In genomic region chr22:20226760-20227350, GRCh38 we compare ENCODE assay signal across 1 cellular context.
TF ChIP-seq lines count a peak whose summit lies in the region.

No MANE protein-coding gene starts in this region.

TF ChIP-seq in K562, 482 proteins besides CTCF, POLR2A, EP300 and RAD21 (continued from another document and continues in another):
- TF ChIP-seq FOSL1 (tag; conservative IDR thresholded peaks at IDR 0.05) (no peak), ZNF184 (CRISPR knock-in tag; IDR thresholded peaks at IDR 0.05) (no peak), ZNF174 (CRISPR knock-in tag; IDR thresholded peaks at IDR 0.05) (no peak), MAFF (IDR thresholded peaks at IDR 0.05; ENCODE audit: low read length) (no peak), RBM14 (IDR thresholded peaks at IDR 0.05; ENCODE audit: borderline replicate concordance, insufficient read depth, low read depth, low read length) (no peak), SIN3A (IDR thresholded peaks at IDR 0.05; ENCODE audit: borderline replicate concordance in 2 of 2, control insufficient read depth in 1 of 2, low read depth in 2 of 2, low read length in 2 of 2) (no peak), PML (IDR thresholded peaks at IDR 0.05; ENCODE audit: low read length) (no peak), HNRNPH1 (optimal IDR thresholded peaks at IDR 0.05; ENCODE audit: low read depth, low read length) (no peak), ETS2 (tag; IDR thresholded peaks at IDR 0.05; ENCODE audit: borderline replicate concordance, poor library complexity, severe bottlenecking) (no peak), SAFB (IDR thresholded peaks at IDR 0.05; ENCODE audit: borderline replicate concordance, low read depth, low read length) (no peak), NFIC (IDR thresholded peaks at IDR 0.05) (no peak), FOXA3 (CRISPR knock-in tag; conservative IDR thresholded peaks at IDR 0.05 in 1 of 2, IDR thresholded peaks at IDR 0.05 in 1 of 2) (no peak), ZC3H4 (CRISPR knock-in tag; IDR thresholded peaks at IDR 0.05; ENCODE audit: borderline replicate concordance) (0 out of 2 replicates have a peak, but pooled peaks have one; percentile 30), STAG1 (CRISPR knock-in tag; IDR thresholded peaks at IDR 0.05; ENCODE audit: borderline replicate concordance) (0 out of 2 replicates have a peak, but pooled peaks have one; percentile 8), ARID4B (CRISPR knock-in tag; IDR thresholded peaks at IDR 0.05) (0 out of 2 replicates have a peak, but pooled peaks have one; percentile 3), NCOA6 (IDR thresholded peaks at IDR 0.05) (no peak), RHOXF2B (CRISPR knock-in tag; conservative IDR thresholded peaks at IDR 0.05) (no peak), TAF9B (IDR thresholded peaks at IDR 0.05; ENCODE audit: partially characterized antibody) (no peak), NR3C1 (CRISPR knock-in tag; IDR thresholded peaks at IDR 0.05) (peak; percentile 64; the same call in 1 of the 2 replicates), E2F5 (CRISPR knock-in tag; IDR thresholded peaks at IDR 0.05) (no peak), REST (CRISPR knock-in tag; IDR thresholded peaks at IDR 0.05; ENCODE audit: low read depth) (no peak), IFI16 (CRISPR knock-in tag; IDR thresholded peaks at IDR 0.05) (no peak), ZNF143 (CRISPR knock-in tag; IDR thresholded peaks at IDR 0.05) (no peak), CLOCK (CRISPR knock-in tag; IDR thresholded peaks at IDR 0.05; ENCODE audit: borderline replicate concordance) (no peak), AFF4 (CRISPR knock-in tag; IDR thresholded peaks at IDR 0.05) (no peak), TRIM28 (IDR thresholded peaks at IDR 0.05) (no peak), NCOA4 (IDR thresholded peaks at IDR 0.05; ENCODE audit: partially characterized antibody) (no peak), E4F1 (CRISPR knock-in tag; IDR thresholded peaks at IDR 0.05; ENCODE audit: borderline replicate concordance) (no peak), MAX (CRISPR knock-in tag; IDR thresholded peaks at IDR 0.05) (no peak), ETV5 (CRISPR knock-in tag; IDR thresholded peaks at IDR 0.05; ENCODE audit: low read depth) (no peak), ZNF124 (CRISPR knock-in tag; IDR thresholded peaks at IDR 0.05) (peak; percentile 54; the same call in 1 of the 2 replicates), ZNF282 (CRISPR knock-in tag; IDR thresholded peaks at IDR 0.05) (0 out of 2 replicates have a peak, but pooled peaks have one; percentile 10), CEBPZ (IDR thresholded peaks at IDR 0.05; ENCODE audit: borderline replicate concordance, low read depth, low read length) (no peak), TCF7L2 (IDR thresholded peaks at IDR 0.05; ENCODE audit: low read depth, low read length) (no peak), RBM22 (IDR thresholded peaks at IDR 0.05; ENCODE audit: low read depth, low read length, poor library complexity, severe bottlenecking) (no peak), CBX1 (IDR thresholded peaks at IDR 0.05; ENCODE audit: low read depth) (no peak), NRF1 (conservative IDR thresholded peaks at IDR 0.05 in 1 of 2, IDR thresholded peaks at IDR 0.05 in 1 of 2) (no peak), TAL1 (IDR thresholded peaks at IDR 0.05) (no peak), ELF2 (CRISPR knock-in tag; IDR thresholded peaks at IDR 0.05) (peak; percentile 42; the same call in 1 of the 2 replicates), ETV1 (tag; conservative IDR thresholded peaks at IDR 0.05; ENCODE audit: low read depth) (no peak), DACH1 (IDR thresholded peaks at IDR 0.05; ENCODE audit: partially characterized antibody) (peak; percentile 28)
